Comparison of ENCODE assay signal across 14 cellular contexts in the genomic region with DNA sequence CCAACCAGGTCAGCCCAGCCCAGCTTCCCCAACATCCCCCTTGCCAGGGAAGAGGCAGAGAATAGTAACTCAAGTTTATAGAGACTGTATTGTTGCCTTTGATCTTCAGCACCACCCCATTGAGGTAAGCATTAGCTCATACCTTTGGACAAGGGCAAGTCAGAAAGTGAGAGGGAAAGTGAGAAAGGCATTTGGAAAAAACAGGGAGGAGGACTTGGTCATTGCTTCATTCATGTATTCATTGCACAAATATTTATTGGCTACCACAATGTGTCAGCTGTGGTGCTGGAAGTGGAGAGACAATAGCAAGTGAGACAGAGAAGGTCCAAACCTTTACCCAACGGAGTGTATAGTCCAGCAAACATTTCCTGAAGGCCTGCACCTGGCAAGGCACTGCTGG.
DNase-seq lines count a peak whose midpoint lies in the region; ATAC-seq and TF ChIP-seq lines count a peak whose summit lies in the region.
"Had no signal": no experiment of that assay in that cellular context is flagged by ENCODE, and none has a peak within 500 bp of the region (broad histone marks: within the 10 kb centered on the region; RNA-seq: fewer than 3 reads in every experiment).

No MANE protein-coding gene starts in this region.

- ATAC-seq in HCT116 (peak; percentile 25; the same call in 1 of the 2 replicates), HG03095 (IDR thresholded peaks at IDR 0.05; ENCODE audit: unreplicated experiment) (no peak)
- ATAC-seq: naive thymus-derived CD8-positive, alpha-beta T cell had no signal

- no peaks in the 10 kb centered on the region for H3K36me3 ChIP-seq in HCT116 (ENCODE audit: control insufficient read depth in 1 of 2, insufficient read depth in 2 of 2, low read length in 2 of 2)
- H3K36me3 ChIP-seq: sigmoid colon, thoracic aorta had no signal

- no peaks in the 10 kb centered on the region for H3K9me2 ChIP-seq in HCT116 (ENCODE audit: insufficient read depth)

- intact Hi-C loops in HCT116 (cut with micrococcal nuclease): no loop called here

- BruUV-seq in HCT116 (replicated peaks; lab: Mats Ljungman, UMichigan): no TSS peak

- RAD21 ChIA-PET in HCT116 (lab: Charles Lee; ENCODE audit: low non-redundant PET in 1 of 2, low total read pairs in 2 of 2, uncharacterized antibody in 2 of 2, unreplicated experiment in 2 of 2): interaction anchor here in 1 of 2 experiments (0.6 kb wide), 1 partner anchor 26 kb away, joined by 4 read pairs; no protein-coding TSS in a partner anchor

- no peak overlapping the region for H3K4me2 ChIP-seq in HCT116 (ENCODE audit: low read length)

- H3K4me3 ChIP-seq in HCT116 (replicated peaks in 1 of 2; ENCODE audit: low read depth in 1 of 2, low read length in 2 of 2) (no peak overlapping the region), foreskin fibroblast (ENCODE audit: low read depth in 1 of 2, low read length in 2 of 2) (no peak overlapping the region)
- H3K4me3 ChIP-seq: sigmoid colon, thoracic aorta had no signal

- H3K9ac ChIP-seq in HCT116 (ENCODE audit: low read length): no peak overlapping the region

- no peaks in the 10 kb centered on the region for H3K9me3 ChIP-seq in HCT116 (ENCODE audit: control insufficient read depth in 1 of 2, insufficient read depth in 1 of 2, low read depth in 1 of 2, low read length in 2 of 2)
- H3K9me3 ChIP-seq: sigmoid colon, thoracic aorta had no signal

- no peak overlapping the region for H3K27ac ChIP-seq in HCT116 (ENCODE audit: low read depth, low read length)
- H3K27ac ChIP-seq: sigmoid colon, thoracic aorta had no signal

- POLR2A ChIA-PET in HCT116 (lab: Charles Lee): no interaction called here

- no peak overlapping the region for H2AFZ ChIP-seq in HCT116 (ENCODE audit: low read depth, low read length, poor library complexity, severe bottlenecking)

- CTCF ChIA-PET in HCT116 (lab: Charles Lee): no interaction called here

- TF ChIP-seq RAD21 in HCT116 (IDR thresholded peaks at IDR 0.05; ENCODE audit: low read depth): no peak

- TF ChIP-seq POLR2A in HCT116 (IDR thresholded peaks at IDR 0.05; ENCODE audit: borderline replicate concordance, extremely low read depth, insufficient read depth, insufficient read length): no peak

- no peak for TF ChIP-seq CTCF in HCT116 (IDR thresholded peaks at IDR 0.05 in 2 of 3, conservative IDR thresholded peaks at IDR 0.05 in 1 of 3; ENCODE audit: borderline replicate concordance in 1 of 3, insufficient read depth in 1 of 3, low read depth in 2 of 3, low read length in 2 of 3)
- TF ChIP-seq CTCF in foreskin fibroblast (IDR thresholded peaks at IDR 0.05; ENCODE audit: low read depth, low read length): no peak

- H3K4me1 ChIP-seq in HCT116 (ENCODE audit: control insufficient read depth in 1 of 2, insufficient read depth in 2 of 2, low read length in 2 of 2): peaks cover 0 to 6% of the 10 kb centered on the region in 2 experiments; a peak in 2 of 4 replicates
- H3K4me1 ChIP-seq: sigmoid colon had no signal

- H3K27me3 ChIP-seq in HCT116 (ENCODE audit: insufficient read depth, low read length): no peaks in the 10 kb centered on the region
- H3K27me3 ChIP-seq: sigmoid colon had no signal

- H4K20me1 ChIP-seq in HCT116 (ENCODE audit: insufficient read depth): no peaks in the 10 kb centered on the region

- H3K79me2 ChIP-seq in HCT116 (ENCODE audit: insufficient read depth, low read length): no peaks in the 10 kb centered on the region

- peak; percentile 88 for DNase-seq in A172 (ENCODE audit: low spot score)
- peak; percentile 26 for DNase-seq in HCT116 (ENCODE audit: low read depth, low spot score)
- DNase-seq in T1000 (lab: John Stamatoyannopoulos, UW): peak; percentile 11
- peak; percentile 71 to 86 for DNase-seq in foreskin fibroblast
- DNase-seq in hypothalamus (lab: John Stamatoyannopoulos, UW): no peak
- no peak for DNase-seq in DMS 273 treated with DMSO at 0.1 percent for 48 hours (lab: John Stamatoyannopoulos, UW)
- no peak for DNase-seq in T-helper 1 cell
- DNase-seq: activated naive CD8-positive, alpha-beta T cell treated with anti-CD3 and anti-CD28 coated beads, Interleukin-2, amount 10 ng/mL, durations not matched to agents 7 days and 5 days; immature natural killer cell; naive thymus-derived CD8-positive, alpha-beta T cell; NCI-H1930; sigmoid colon had no signal

TF ChIP-seq in HCT116, 20 proteins besides CTCF, POLR2A, EP300 and RAD21:
- TF ChIP-seq EZH2phosphoT487 (IDR thresholded peaks at IDR 0.05; ENCODE audit: borderline replicate concordance): no peak
- no peak for TF ChIP-seq ELF1 (IDR thresholded peaks at IDR 0.05; ENCODE audit: borderline replicate concordance, low read depth)
- TF ChIP-seq, protein P1, sequence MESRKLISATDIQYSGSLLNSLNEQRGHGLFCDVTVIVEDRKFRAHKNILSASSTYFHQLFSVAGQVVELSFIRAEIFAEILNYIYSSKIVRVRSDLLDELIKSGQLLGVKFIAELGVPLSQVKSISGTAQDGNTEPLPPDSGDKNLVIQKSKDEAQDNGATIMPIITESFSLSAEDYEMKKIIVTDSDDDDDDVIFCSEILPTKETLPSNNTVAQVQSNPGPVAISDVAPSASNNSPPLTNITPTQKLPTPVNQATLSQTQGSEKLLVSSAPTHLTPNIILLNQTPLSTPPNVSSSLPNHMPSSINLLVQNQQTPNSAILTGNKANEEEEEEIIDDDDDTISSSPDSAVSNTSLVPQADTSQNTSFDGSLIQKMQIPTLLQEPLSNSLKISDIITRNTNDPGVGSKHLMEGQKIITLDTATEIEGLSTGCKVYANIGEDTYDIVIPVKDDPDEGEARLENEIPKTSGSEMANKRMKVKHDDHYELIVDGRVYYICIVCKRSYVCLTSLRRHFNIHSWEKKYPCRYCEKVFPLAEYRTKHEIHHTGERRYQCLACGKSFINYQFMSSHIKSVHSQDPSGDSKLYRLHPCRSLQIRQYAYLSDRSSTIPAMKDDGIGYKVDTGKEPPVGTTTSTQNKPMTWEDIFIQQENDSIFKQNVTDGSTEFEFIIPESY (IDR thresholded peaks at IDR 0.05; ENCODE audit: extremely low read depth, insufficient replicate concordance, low read length): no peak
- 0 out of 2 replicates have a peak, but pooled peaks have one; percentile 23 for TF ChIP-seq FOSL1 (IDR thresholded peaks at IDR 0.05; ENCODE audit: low read depth)
- peak; percentile 73 for TF ChIP-seq CEBPB (IDR thresholded peaks at IDR 0.05; ENCODE audit: low read depth)
- TF ChIP-seq, protein P2, sequence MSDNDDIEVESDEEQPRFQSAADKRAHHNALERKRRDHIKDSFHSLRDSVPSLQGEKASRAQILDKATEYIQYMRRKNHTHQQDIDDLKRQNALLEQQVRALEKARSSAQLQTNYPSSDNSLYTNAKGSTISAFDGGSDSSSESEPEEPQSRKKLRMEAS (IDR thresholded peaks at IDR 0.05): no peak
- TF ChIP-seq SRF (IDR thresholded peaks at IDR 0.05; ENCODE audit: low read depth): no peak
- no peak for TF ChIP-seq SIN3A (IDR thresholded peaks at IDR 0.05; ENCODE audit: low read depth)
- no peak for TF ChIP-seq YY1 (IDR thresholded peaks at IDR 0.05; ENCODE audit: extremely low read depth, insufficient replicate concordance, low read depth, low read length)
- TF ChIP-seq ZNF274 (IDR thresholded peaks at IDR 0.05; ENCODE audit: low read depth, low read length): no peak
- TF ChIP-seq EZH2 (IDR thresholded peaks at IDR 0.05): no peak
- TF ChIP-seq EGR1 (IDR thresholded peaks at IDR 0.05; ENCODE audit: low read depth): no peak
- TF ChIP-seq TCF7L2 (IDR thresholded peaks at IDR 0.05; ENCODE audit: borderline replicate concordance, extremely low read depth, insufficient read depth, insufficient read length): no peak
- TF ChIP-seq, protein P3, sequence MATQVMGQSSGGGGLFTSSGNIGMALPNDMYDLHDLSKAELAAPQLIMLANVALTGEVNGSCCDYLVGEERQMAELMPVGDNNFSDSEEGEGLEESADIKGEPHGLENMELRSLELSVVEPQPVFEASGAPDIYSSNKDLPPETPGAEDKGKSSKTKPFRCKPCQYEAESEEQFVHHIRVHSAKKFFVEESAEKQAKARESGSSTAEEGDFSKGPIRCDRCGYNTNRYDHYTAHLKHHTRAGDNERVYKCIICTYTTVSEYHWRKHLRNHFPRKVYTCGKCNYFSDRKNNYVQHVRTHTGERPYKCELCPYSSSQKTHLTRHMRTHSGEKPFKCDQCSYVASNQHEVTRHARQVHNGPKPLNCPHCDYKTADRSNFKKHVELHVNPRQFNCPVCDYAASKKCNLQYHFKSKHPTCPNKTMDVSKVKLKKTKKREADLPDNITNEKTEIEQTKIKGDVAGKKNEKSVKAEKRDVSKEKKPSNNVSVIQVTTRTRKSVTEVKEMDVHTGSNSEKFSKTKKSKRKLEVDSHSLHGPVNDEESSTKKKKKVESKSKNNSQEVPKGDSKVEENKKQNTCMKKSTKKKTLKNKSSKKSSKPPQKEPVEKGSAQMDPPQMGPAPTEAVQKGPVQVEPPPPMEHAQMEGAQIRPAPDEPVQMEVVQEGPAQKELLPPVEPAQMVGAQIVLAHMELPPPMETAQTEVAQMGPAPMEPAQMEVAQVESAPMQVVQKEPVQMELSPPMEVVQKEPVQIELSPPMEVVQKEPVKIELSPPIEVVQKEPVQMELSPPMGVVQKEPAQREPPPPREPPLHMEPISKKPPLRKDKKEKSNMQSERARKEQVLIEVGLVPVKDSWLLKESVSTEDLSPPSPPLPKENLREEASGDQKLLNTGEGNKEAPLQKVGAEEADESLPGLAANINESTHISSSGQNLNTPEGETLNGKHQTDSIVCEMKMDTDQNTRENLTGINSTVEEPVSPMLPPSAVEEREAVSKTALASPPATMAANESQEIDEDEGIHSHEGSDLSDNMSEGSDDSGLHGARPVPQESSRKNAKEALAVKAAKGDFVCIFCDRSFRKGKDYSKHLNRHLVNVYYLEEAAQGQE (IDR thresholded peaks at IDR 0.05; ENCODE audit: low read depth): no peak
- TF ChIP-seq ZFX (IDR thresholded peaks at IDR 0.05): no peak
- no peak for TF ChIP-seq POLR2AphosphoS5 (IDR thresholded peaks at IDR 0.05; ENCODE audit: low read depth, low read length)
- no peak for TF ChIP-seq CBX3 (IDR thresholded peaks at IDR 0.05; ENCODE audit: low read depth)
- 0 out of 2 replicates have a peak, but pooled peaks have one; percentile 26 for TF ChIP-seq SP1 (IDR thresholded peaks at IDR 0.05; ENCODE audit: low read depth)
- no peak; the same call in 1 of the 2 replicates for TF ChIP-seq JUND (IDR thresholded peaks at IDR 0.05)
- TF ChIP-seq, protein P4, sequence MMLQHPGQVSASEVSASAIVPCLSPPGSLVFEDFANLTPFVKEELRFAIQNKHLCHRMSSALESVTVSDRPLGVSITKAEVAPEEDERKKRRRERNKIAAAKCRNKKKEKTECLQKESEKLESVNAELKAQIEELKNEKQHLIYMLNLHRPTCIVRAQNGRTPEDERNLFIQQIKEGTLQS (IDR thresholded peaks at IDR 0.05): no peak
TF ChIP-seq in HCT116: peak in this region for 3.

Comparison
In these comparisons a context has a peak if more than half of its experiments do, and no peak if none do; other contexts are left out.
1. DNase-seq: peak in A172 (single experiment), HCT116 (single experiment), T1000 (single experiment) and foreskin fibroblast (2 of 2); none in hypothalamus (0 of 51), DMS 273 treated with DMSO at 0.1 percent for 48 hours (single experiment) and T-helper 1 cell (0 of 5).